Comparison of ENCODE assay signal across 1 cellular context in genomic region chr22:20430101-20430640, GRCh38.
TF ChIP-seq lines count a peak whose summit lies in the region.

No MANE protein-coding gene starts in this region.

TF ChIP-seq in H1, 55 proteins besides CTCF, POLR2A, EP300 and RAD21 (continued from another document):
- TF ChIP-seq ZNF274 (IDR thresholded peaks at IDR 0.05; ENCODE audit: borderline replicate concordance, extremely low read depth, low read length) (no peak), EZH2 (IDR thresholded peaks at IDR 0.05; ENCODE audit: low read depth, low read length, severe bottlenecking) (peak; percentile 42), POU5F1 (IDR thresholded peaks at IDR 0.05; ENCODE audit: low read depth, low read length) (no peak), RXRA (IDR thresholded peaks at IDR 0.05; ENCODE audit: insufficient read depth, low read depth, low read length) (no peak), ATF2 (IDR thresholded peaks at IDR 0.05; ENCODE audit: low read length) (no peak), KDM1A (IDR thresholded peaks at IDR 0.05; ENCODE audit: borderline replicate concordance, low read length) (no peak), CHD7 (IDR thresholded peaks at IDR 0.05; ENCODE audit: insufficient replicate concordance, low read length) (no peak), SIRT6 (IDR thresholded peaks at IDR 0.05; ENCODE audit: low read length) (no peak), KDM5A (IDR thresholded peaks at IDR 0.05; ENCODE audit: low read length) (no peak), BCL11A (IDR thresholded peaks at IDR 0.05; ENCODE audit: low read depth in 2 of 2, low read length in 2 of 2) (no peak)
- TF ChIP-seq, protein P1, sequence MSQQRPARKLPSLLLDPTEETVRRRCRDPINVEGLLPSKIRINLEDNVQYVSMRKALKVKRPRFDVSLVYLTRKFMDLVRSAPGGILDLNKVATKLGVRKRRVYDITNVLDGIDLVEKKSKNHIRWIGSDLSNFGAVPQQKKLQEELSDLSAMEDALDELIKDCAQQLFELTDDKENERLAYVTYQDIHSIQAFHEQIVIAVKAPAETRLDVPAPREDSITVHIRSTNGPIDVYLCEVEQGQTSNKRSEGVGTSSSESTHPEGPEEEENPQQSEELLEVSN (IDR thresholded peaks at IDR 0.05) = peak; percentile 17; the same call in 1 of the 2 replicates
- TF ChIP-seq, protein P2, sequence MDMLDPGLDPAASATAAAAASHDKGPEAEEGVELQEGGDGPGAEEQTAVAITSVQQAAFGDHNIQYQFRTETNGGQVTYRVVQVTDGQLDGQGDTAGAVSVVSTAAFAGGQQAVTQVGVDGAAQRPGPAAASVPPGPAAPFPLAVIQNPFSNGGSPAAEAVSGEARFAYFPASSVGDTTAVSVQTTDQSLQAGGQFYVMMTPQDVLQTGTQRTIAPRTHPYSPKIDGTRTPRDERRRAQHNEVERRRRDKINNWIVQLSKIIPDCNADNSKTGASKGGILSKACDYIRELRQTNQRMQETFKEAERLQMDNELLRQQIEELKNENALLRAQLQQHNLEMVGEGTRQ (IDR thresholded peaks at IDR 0.05; ENCODE audit: low read length) = no peak
- TF ChIP-seq, protein P3, sequence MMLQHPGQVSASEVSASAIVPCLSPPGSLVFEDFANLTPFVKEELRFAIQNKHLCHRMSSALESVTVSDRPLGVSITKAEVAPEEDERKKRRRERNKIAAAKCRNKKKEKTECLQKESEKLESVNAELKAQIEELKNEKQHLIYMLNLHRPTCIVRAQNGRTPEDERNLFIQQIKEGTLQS (IDR thresholded peaks at IDR 0.05; ENCODE audit: insufficient read depth, low read depth, low read length) = no peak
